In the genomic region with DNA sequence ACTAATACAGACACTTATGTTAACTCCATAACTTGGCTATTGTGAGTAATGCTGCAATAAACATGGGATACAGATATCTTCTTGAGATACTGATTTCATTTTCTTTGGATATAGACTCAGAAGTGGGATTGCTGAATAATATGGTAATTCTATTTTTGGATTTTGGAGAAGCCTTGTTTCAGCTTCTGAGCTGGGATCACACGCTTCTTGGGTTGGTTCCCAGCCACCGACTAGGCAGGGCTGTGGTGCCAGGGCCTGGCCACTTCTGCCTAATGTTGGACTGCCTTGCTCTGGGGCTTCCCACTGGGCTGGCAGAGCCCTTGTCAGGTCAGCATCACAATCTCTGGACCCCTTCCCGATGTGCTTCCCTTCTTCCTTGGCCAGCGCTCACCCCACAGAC, we compare ENCODE assay signal across 1 cellular context.
TF ChIP-seq lines count a peak whose summit lies in the region.

No MANE protein-coding gene starts in this region.

TF ChIP-seq in H1, 55 proteins besides CTCF, POLR2A, EP300 and RAD21 (continued from another document):
- TF ChIP-seq MAFK (IDR thresholded peaks at IDR 0.05; ENCODE audit: low read depth, low read length) = no peak
- TF ChIP-seq NRF1 (IDR thresholded peaks at IDR 0.05; ENCODE audit: low read depth, low read length) = no peak
TF ChIP-seq in H1: peak in this region for 0.
